Comparison of ENCODE assay signal across 10 cellular contexts in the genomic region with DNA sequence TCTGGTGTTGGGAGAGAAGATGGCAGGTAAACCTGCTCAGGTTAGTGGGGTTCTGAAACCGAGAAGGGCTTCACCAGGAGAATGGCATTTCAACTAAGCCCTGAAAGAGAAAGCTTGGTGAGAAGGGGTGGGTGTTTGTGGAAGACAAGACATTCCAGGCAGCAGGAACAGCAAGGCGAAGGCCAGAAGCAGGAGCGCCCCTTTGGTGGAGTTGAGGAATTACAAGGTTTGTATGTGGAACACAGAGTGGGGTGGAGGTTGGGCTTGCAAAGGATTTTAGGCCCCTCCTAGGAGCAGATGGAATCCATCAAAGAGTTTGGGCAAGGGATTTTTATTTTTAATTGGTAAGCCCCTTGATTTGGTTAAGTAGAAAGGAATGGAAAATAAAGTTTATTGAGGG. TPM values are rescaled to one million over a fixed set of nuclear protein-coding genes. Genes with fewer than 3 reads are reported as not detected.
DNase-seq lines count a peak whose midpoint lies in the region; ATAC-seq and TF ChIP-seq lines count a peak whose summit lies in the region.
"Had no signal": no experiment of that assay in that cellular context is flagged by ENCODE, and none has a peak within 500 bp of the region (broad histone marks: within the 10 kb centered on the region; RNA-seq: fewer than 3 reads in every experiment).

No MANE protein-coding gene starts in this region.

- no peak overlapping the region for H3K4me3 Mint-ChIP-seq in stimulated activated memory B cell treated with anti-CD40 and anti-IgM and Interleukin-4, amounts not matched to agents 10 μg/mL and 1 μg/mL and 100 μg/mL, for 72 hours
- H3K4me3 Mint-ChIP-seq: CD4-positive, CD25-positive, alpha-beta regulatory T cell had no signal

- H3K9me3 Mint-ChIP-seq in stimulated activated memory B cell treated with anti-CD40 and anti-IgM and Interleukin-4, amounts not matched to agents 10 μg/mL and 1 μg/mL and 100 μg/mL, for 72 hours, result no peaks in the 10 kb centered on the region
- H3K9me3 Mint-ChIP-seq: CD4-positive, CD25-positive, alpha-beta regulatory T cell had no signal

- peaks cover 48% of the 10 kb centered on the region for H3K4me1 Mint-ChIP-seq in stimulated activated memory B cell treated with anti-CD40 and anti-IgM and Interleukin-4, amounts not matched to agents 10 μg/mL and 1 μg/mL and 100 μg/mL, for 72 hours

- peak; percentile 24 to 42 for DNase-seq in NCI-H526 (lab: John Stamatoyannopoulos, UW)
- DNase-seq in NCI-H526 treated with DMSO at 0.1 percent for 48 hours (lab: John Stamatoyannopoulos, UW), result no peak
- peak; percentile 13 for DNase-seq in NCI-H2227 treated with DMSO at 0.1 percent for 48 hours (lab: John Stamatoyannopoulos, UW)
- DNase-seq in epithelial cell of proximal tubule (ENCODE audit: low read depth), result no peak
- DNase-seq: CD4-positive, CD25-positive, alpha-beta regulatory T cell had no signal

- H3K27me3 Mint-ChIP-seq in stimulated activated memory B cell treated with anti-CD40 and anti-IgM and Interleukin-4, amounts not matched to agents 10 μg/mL and 1 μg/mL and 100 μg/mL, for 72 hours, result no peaks in the 10 kb centered on the region
- H3K27me3 Mint-ChIP-seq: CD4-positive, CD25-positive, alpha-beta regulatory T cell had no signal

- TF ChIP-seq CTCF in epithelial cell of proximal tubule (conservative IDR thresholded peaks at IDR 0.05; ENCODE audit: low read depth, low read length), result peak; percentile 64

- peaks cover 13% of the 10 kb centered on the region for H3K36me3 Mint-ChIP-seq in stimulated activated memory B cell treated with anti-CD40 and anti-IgM and Interleukin-4, amounts not matched to agents 10 μg/mL and 1 μg/mL and 100 μg/mL, for 72 hours

- no peak for ATAC-seq in stimulated activated memory B cell treated with anti-CD40 and anti-IgM and Interleukin-4, amounts not matched to agents 10 μg/mL and 1 μg/mL and 100 μg/mL, for 72 hours
- no peak for ATAC-seq in HG02884 (IDR thresholded peaks at IDR 0.05; ENCODE audit: unreplicated experiment)
- ATAC-seq in GM21360 (IDR thresholded peaks at IDR 0.05; ENCODE audit: unreplicated experiment), result no peak
- ATAC-seq in GM18868 (IDR thresholded peaks at IDR 0.05; ENCODE audit: unreplicated experiment), result no peak

- H3K27ac Mint-ChIP-seq in stimulated activated memory B cell treated with anti-CD40 and anti-IgM and Interleukin-4, amounts not matched to agents 10 μg/mL and 1 μg/mL and 100 μg/mL, for 72 hours, result peak overlapping the region; percentile 90
- H3K27ac Mint-ChIP-seq: CD4-positive, CD25-positive, alpha-beta regulatory T cell had no signal

- no peak overlapping the region for H3K4me3 ChIP-seq in epithelial cell of proximal tubule (ENCODE audit: low read depth, low read length)
- H3K4me3 ChIP-seq: skin epidermis had no signal

RNA-seq across cellular contexts. Expression of a gene that starts 24.8 kb away (rescaled TPM):
- total RNA-seq in epithelial cell of proximal tubule, result 27.9 and 30.2 TPM in 2 replicates

RNA-seq across cellular contexts. Expression of a gene that starts 26.9 kb away (rescaled TPM):
- 1,041 and 1,407 TPM in 2 replicates for total RNA-seq in epithelial cell of proximal tubule

RNA-seq across cellular contexts. Expression of a gene that starts 59.7 kb away (rescaled TPM):
- total RNA-seq in epithelial cell of proximal tubule, result 39.0 and 47.0 TPM in 2 replicates

Comparison
In these comparisons a context has a peak if more than half of its experiments do, and no peak if none do; other contexts are left out.
1. DNase-seq: peak in NCI-H526 (2 of 2) and NCI-H2227 treated with DMSO at 0.1 percent for 48 hours (single experiment); none in NCI-H526 treated with DMSO at 0.1 percent for 48 hours (single experiment) and epithelial cell of proximal tubule (single experiment).